Comparison of ENCODE assay signal across 37 cellular contexts in the genomic region with DNA sequence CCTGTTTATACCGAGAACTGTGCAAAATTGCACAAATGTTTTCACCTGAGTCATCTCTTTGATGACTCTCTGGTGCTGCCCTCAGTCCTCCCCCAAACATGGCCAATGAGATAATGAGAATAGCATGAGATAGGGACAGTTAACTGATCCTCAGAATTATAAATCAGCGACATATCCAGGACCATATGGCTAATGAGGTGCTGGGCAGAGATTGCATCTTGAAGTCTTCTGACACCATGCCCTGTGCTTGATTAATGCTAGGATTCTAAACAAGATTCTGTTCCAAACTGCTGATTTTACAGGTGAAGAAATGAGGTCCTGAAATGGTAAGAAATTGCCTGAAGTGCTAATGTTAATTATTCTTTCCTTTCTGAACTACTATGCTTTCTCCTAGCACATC. TPM values are rescaled to one million over a fixed set of nuclear protein-coding genes. Genes with fewer than 3 reads are reported as not detected.
"Had no signal": no experiment of that assay in that cellular context is flagged by ENCODE, and none has a peak within 500 bp of the region (broad histone marks: within the 10 kb centered on the region; RNA-seq: fewer than 3 reads in every experiment).

No MANE protein-coding gene starts in this region.

- H3K9me3 Mint-ChIP-seq: activated CD4-positive, alpha-beta T cell treated with anti-CD3 and anti-CD28 coated beads, Interleukin-2, amount 10 ng/mL, durations not matched to agents 24 days and 14 days; activated naive CD4-positive, alpha-beta T cell treated with anti-CD3 and anti-CD28 coated beads, Interleukin-2, amount 10 ng/mL, durations not matched to agents 7 days and 5 days; activated naive CD8-positive, alpha-beta T cell treated with anti-CD3 and anti-CD28 coated beads, Interleukin-2, amount 10 ng/mL, durations not matched to agents 7 days and 5 days; activated T-helper 1 cell treated with anti-CD3 and anti-CD28 coated beads, Interleukin-12 subunit alpha, Interleukin-12 subunit beta, Interleukin-2, Interleukin-4 antibody, amounts not matched to agents 30 ng/mL and 10 ng/mL and 1 ng/mL, durations not matched to agents 14 hours and 24 hours and 36 hours; activated T-helper 2 cell treated with anti-CD3 and anti-CD28 coated beads, Interferon-gamma antibody, Interleukin-2, Interleukin-4, amounts not matched to agents 10 μg/mL and 5 μg/mL and 100 μg/mL, durations not matched to agents 14 hours and 24 hours and 36 hours; brain; T-helper 2 cell treated with Interferon-gamma antibody and Interleukin-4, amounts not matched to agents 5 μg/mL and 100 μg/mL, for 36 hours had no signal

- H3K36me3 ChIP-seq: ascending aorta, esophagus squamous epithelium, gastroesophageal sphincter, heart right ventricle had no signal

- H3K27ac Mint-ChIP-seq: activated CD4-positive, alpha-beta memory T cell treated with anti-CD3 and anti-CD28 coated beads for 36 hours; activated CD4-positive, alpha-beta T cell treated with anti-CD3 and anti-CD28 coated beads for 36 hours; activated CD4-positive, alpha-beta T cell treated with anti-CD3 and anti-CD28 coated beads, Interleukin-2, amount 10 ng/mL, durations not matched to agents 24 days and 14 days; activated CD8-positive, alpha-beta memory T cell treated with anti-CD3 and anti-CD28 coated beads, Interleukin-2, amount 10 ng/mL, durations not matched to agents 7 days and 5 days; activated CD8-positive, alpha-beta T cell treated with anti-CD3 and anti-CD28 coated beads, Interleukin-2, amount 10 ng/mL, durations not matched to agents 7 days and 5 days; activated naive CD4-positive, alpha-beta T cell treated with anti-CD3 and anti-CD28 coated beads, Interleukin-2, amount 10 ng/mL, durations not matched to agents 7 days and 5 days; activated naive CD4-positive, alpha-beta T cell treated with anti-CD3 and anti-CD28 coated beads, Interleukin-2, amount 50 U/mL, for 72 hours; activated naive CD8-positive, alpha-beta T cell treated with anti-CD3 and anti-CD28 coated beads, Interleukin-2, amount 10 ng/mL, durations not matched to agents 7 days and 5 days; activated T-helper 1 cell treated with anti-CD3 and anti-CD28 coated beads, Interleukin-12 subunit alpha, Interleukin-12 subunit beta, Interleukin-2, Interleukin-4 antibody, amounts not matched to agents 30 ng/mL and 10 ng/mL and 1 ng/mL, durations not matched to agents 14 hours and 24 hours and 36 hours; activated T-helper 2 cell treated with anti-CD3 and anti-CD28 coated beads, Interferon-gamma antibody, Interleukin-2, Interleukin-4, amounts not matched to agents 10 μg/mL and 5 μg/mL and 100 μg/mL, durations not matched to agents 14 hours and 24 hours and 36 hours; T-helper 17 cell; T-helper 2 cell treated with Interferon-gamma antibody and Interleukin-4, amounts not matched to agents 5 μg/mL and 100 μg/mL, for 36 hours had no signal

- H3K27ac ChIP-seq: ascending aorta, epithelial cell of prostate, esophagus squamous epithelium, gastroesophageal sphincter, heart right ventricle, hepatocyte had no signal

- H3K27me3 ChIP-seq: ascending aorta, esophagus squamous epithelium, gastroesophageal sphincter had no signal

- H3K4me1 ChIP-seq: ascending aorta, esophagus squamous epithelium, gastroesophageal sphincter, heart right ventricle had no signal

- H3K9me3 ChIP-seq: ascending aorta, esophagus squamous epithelium, gastroesophageal sphincter, heart right ventricle had no signal

- H3K4me3 ChIP-seq: ascending aorta, esophagus squamous epithelium, gastroesophageal sphincter, heart right ventricle, hepatocyte had no signal

- H3K4me3 Mint-ChIP-seq: activated CD4-positive, alpha-beta memory T cell treated with anti-CD3 and anti-CD28 coated beads for 36 hours; activated CD4-positive, alpha-beta T cell treated with anti-CD3 and anti-CD28 coated beads for 36 hours; activated CD4-positive, alpha-beta T cell treated with anti-CD3 and anti-CD28 coated beads, Interleukin-2, amount 10 ng/mL, durations not matched to agents 24 days and 14 days; activated CD8-positive, alpha-beta memory T cell treated with anti-CD3 and anti-CD28 coated beads, Interleukin-2, amount 10 ng/mL, durations not matched to agents 7 days and 5 days; activated CD8-positive, alpha-beta T cell treated with anti-CD3 and anti-CD28 coated beads, Interleukin-2, amount 10 ng/mL, durations not matched to agents 7 days and 5 days; activated naive CD4-positive, alpha-beta T cell treated with anti-CD3 and anti-CD28 coated beads, Interleukin-2, amount 10 ng/mL, durations not matched to agents 7 days and 5 days; activated naive CD8-positive, alpha-beta T cell treated with anti-CD3 and anti-CD28 coated beads, Interleukin-2, amount 10 ng/mL, durations not matched to agents 7 days and 5 days; activated T-helper 1 cell treated with anti-CD3 and anti-CD28 coated beads, Interleukin-12 subunit alpha, Interleukin-12 subunit beta, Interleukin-2, Interleukin-4 antibody, amounts not matched to agents 30 ng/mL and 10 ng/mL and 1 ng/mL, durations not matched to agents 14 hours and 24 hours and 36 hours; brain; central memory CD8-positive, alpha-beta T cell; T-helper 17 cell; T-helper 2 cell treated with Interferon-gamma antibody and Interleukin-4, amounts not matched to agents 5 μg/mL and 100 μg/mL, for 36 hours had no signal

- H3K27me3 Mint-ChIP-seq: activated CD4-positive, alpha-beta memory T cell treated with anti-CD3 and anti-CD28 coated beads for 36 hours; activated CD4-positive, alpha-beta T cell treated with anti-CD3 and anti-CD28 coated beads for 36 hours; activated CD4-positive, alpha-beta T cell treated with anti-CD3 and anti-CD28 coated beads, Interleukin-2, amount 10 ng/mL, durations not matched to agents 24 days and 14 days; activated CD8-positive, alpha-beta memory T cell treated with anti-CD3 and anti-CD28 coated beads, Interleukin-2, amount 10 ng/mL, durations not matched to agents 7 days and 5 days; activated naive CD4-positive, alpha-beta T cell treated with anti-CD3 and anti-CD28 coated beads, Interleukin-2, amount 10 ng/mL, durations not matched to agents 7 days and 5 days; activated naive CD8-positive, alpha-beta T cell treated with anti-CD3 and anti-CD28 coated beads, Interleukin-2, amount 10 ng/mL, durations not matched to agents 7 days and 5 days; central memory CD8-positive, alpha-beta T cell; T-helper 17 cell had no signal

- H3K36me3 Mint-ChIP-seq: activated CD4-positive, alpha-beta memory T cell treated with anti-CD3 and anti-CD28 coated beads for 36 hours; activated CD8-positive, alpha-beta memory T cell treated with anti-CD3 and anti-CD28 coated beads, Interleukin-2, amount 10 ng/mL, durations not matched to agents 7 days and 5 days; activated naive CD4-positive, alpha-beta T cell treated with anti-CD3 and anti-CD28 coated beads, Interleukin-2, amount 10 ng/mL, durations not matched to agents 7 days and 5 days; activated naive CD4-positive, alpha-beta T cell treated with anti-CD3 and anti-CD28 coated beads, Interleukin-2, amount 50 U/mL, for 72 hours; activated naive CD8-positive, alpha-beta T cell treated with anti-CD3 and anti-CD28 coated beads, Interleukin-2, amount 10 ng/mL, durations not matched to agents 7 days and 5 days had no signal

- H3K4me1 Mint-ChIP-seq: activated CD4-positive, alpha-beta T cell treated with anti-CD3 and anti-CD28 coated beads for 36 hours; activated CD4-positive, alpha-beta T cell treated with anti-CD3 and anti-CD28 coated beads, Interleukin-2, amount 10 ng/mL, durations not matched to agents 24 days and 14 days; activated CD8-positive, alpha-beta memory T cell treated with anti-CD3 and anti-CD28 coated beads, Interleukin-2, amount 10 ng/mL, durations not matched to agents 7 days and 5 days; activated naive CD4-positive, alpha-beta T cell treated with anti-CD3 and anti-CD28 coated beads, Interleukin-2, amount 10 ng/mL, durations not matched to agents 7 days and 5 days; activated naive CD8-positive, alpha-beta T cell treated with anti-CD3 and anti-CD28 coated beads, Interleukin-2, amount 10 ng/mL, durations not matched to agents 7 days and 5 days; central memory CD8-positive, alpha-beta T cell; T-helper 17 cell had no signal

- DNase-seq: activated CD4-positive, alpha-beta memory T cell treated with anti-CD3 and anti-CD28 coated beads for 36 hours; activated CD4-positive, alpha-beta T cell treated with anti-CD3 and anti-CD28 coated beads for 36 hours; activated CD4-positive, alpha-beta T cell treated with anti-CD3 and anti-CD28 coated beads, Interleukin-2, amount 10 ng/mL, durations not matched to agents 24 days and 14 days; activated CD4-positive, CD25-positive, alpha-beta regulatory T cell; activated CD4-positive, CD25-positive, alpha-beta regulatory T cell treated with anti-CD3 and anti-CD28 coated beads, Interleukin-2, amount 50 U/mL, for 72 hours; activated CD8-positive, alpha-beta memory T cell treated with anti-CD3 and anti-CD28 coated beads, Interleukin-2, amount 10 ng/mL, durations not matched to agents 7 days and 5 days; activated CD8-positive, alpha-beta memory T cell treated with anti-CD3 and anti-CD28 coated beads, Interleukin-2, amount 50 U/mL, for 4 hours; activated CD8-positive, alpha-beta T cell treated with anti-CD3 and anti-CD28 coated beads, Interleukin-2, amount 10 ng/mL, durations not matched to agents 7 days and 5 days; activated effector memory CD4-positive, alpha-beta T cell treated with anti-CD3 and anti-CD28 coated beads, Interleukin-2, amount 50 U/mL, for 16 hours; activated naive CD4-positive, alpha-beta T cell; activated naive CD4-positive, alpha-beta T cell treated with anti-CD3 and anti-CD28 coated beads, Interleukin-2, amount 10 ng/mL, durations not matched to agents 7 days and 5 days; activated naive CD8-positive, alpha-beta T cell treated with anti-CD3 and anti-CD28 coated beads, Interleukin-2, amount 10 ng/mL, durations not matched to agents 7 days and 5 days; activated T-cell treated with anti-CD3 and anti-CD28 coated beads, Interleukin-2, amount 50 U/mL, for 1 hour; activated T-cell treated with anti-CD3 and anti-CD28 coated beads, Interleukin-2, amount 50 U/mL, for 48 hours; cortex of kidney; dermis blood vessel endothelial cell; effector CD4-positive, alpha-beta T cell; esophagus squamous epithelium; foreskin melanocyte; heart right ventricle; T-helper 17 cell had no signal

RNA-seq across cellular contexts. Expression of gene CLVS2, which starts 13.1 kb away (rescaled TPM):
- total RNA-seq: activated CD4-positive, alpha-beta memory T cell treated with anti-CD3 and anti-CD28 coated beads for 36 hours; activated CD4-positive, alpha-beta T cell treated with anti-CD3 and anti-CD28 coated beads for 36 hours; activated CD4-positive, alpha-beta T cell treated with anti-CD3 and anti-CD28 coated beads, Interleukin-2, amount 10 ng/mL, durations not matched to agents 24 days and 14 days; activated CD8-positive, alpha-beta memory T cell treated with anti-CD3 and anti-CD28 coated beads for 36 hours; activated CD8-positive, alpha-beta memory T cell treated with anti-CD3 and anti-CD28 coated beads, Interleukin-2, amount 10 ng/mL, durations not matched to agents 7 days and 5 days; activated CD8-positive, alpha-beta T cell treated with anti-CD3 and anti-CD28 coated beads, Interleukin-2, amount 10 ng/mL, durations not matched to agents 7 days and 5 days; activated naive CD4-positive, alpha-beta T cell treated with anti-CD3 and anti-CD28 coated beads, Interleukin-2, amount 50 U/mL, for 72 hours; activated naive CD8-positive, alpha-beta T cell treated with anti-CD3 and anti-CD28 coated beads, Interleukin-2, amount 10 ng/mL, durations not matched to agents 7 days and 5 days; activated T-helper 1 cell treated with anti-CD3 and anti-CD28 coated beads, Interleukin-12 subunit alpha, Interleukin-12 subunit beta, Interleukin-2, Interleukin-4 antibody, amounts not matched to agents 30 ng/mL and 10 ng/mL and 1 ng/mL, durations not matched to agents 14 hours and 24 hours and 36 hours; activated T-helper 2 cell treated with anti-CD3 and anti-CD28 coated beads, Interferon-gamma antibody, Interleukin-2, Interleukin-4, amounts not matched to agents 10 μg/mL and 5 μg/mL and 100 μg/mL, durations not matched to agents 14 hours and 24 hours and 36 hours; ascending aorta; bronchial epithelial cell; cardiac septum; chondrocyte; dermis blood vessel endothelial cell; endothelial cell of umbilical vein; fibroblast of villous mesenchyme; T-helper 17 cell had no signal
